14 cellular contexts compared by ENCODE assay signal in the genomic region with DNA sequence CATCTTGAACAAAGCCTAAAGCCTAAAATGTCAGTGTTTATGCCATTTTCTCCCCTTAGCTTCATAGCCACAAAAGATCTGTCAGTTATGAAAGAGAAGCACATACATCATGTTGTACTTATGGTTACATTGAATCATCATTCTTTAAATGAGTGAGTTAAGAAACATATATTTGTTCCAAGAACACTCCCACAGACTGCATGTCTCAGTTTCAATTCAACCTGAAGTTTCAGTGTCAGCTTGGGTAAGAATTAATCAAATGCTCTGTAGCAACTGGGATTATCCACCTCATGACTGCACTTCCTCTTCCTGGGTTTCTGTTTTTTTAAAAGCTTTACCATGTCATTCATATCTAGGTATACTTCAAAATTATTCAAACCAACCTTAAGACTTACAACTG. TPM values are rescaled to one million over a fixed set of nuclear protein-coding genes. Genes with fewer than 3 reads are reported as not detected.
A peak's percentile ranks its signal among the peaks of the same experiment; 100 is the strongest.
DNase-seq lines count a peak whose midpoint lies in the region; ATAC-seq, FAIRE-seq and TF ChIP-seq lines count a peak whose summit lies in the region.
"Had no signal": no experiment of that assay in that cellular context is flagged by ENCODE, and none has a peak within 500 bp of the region (broad histone marks: within the 10 kb centered on the region; RNA-seq: fewer than 3 reads in every experiment).

No MANE protein-coding gene starts in this region.

- H2AFZ ChIP-seq in keratinocyte (ENCODE audit: control insufficient read depth, low read length) (peak overlapping the region; percentile 38), Karpas-422 (ENCODE audit: low read length) (no peak overlapping the region)

- peaks cover 16% of the 10 kb centered on the region for H3K27me3 Mint-ChIP-seq in activated CD4-positive, alpha-beta T cell treated with anti-CD3 and anti-CD28 coated beads for 36 hours
- H3K27me3 Mint-ChIP-seq in Calu3 (ENCODE audit: unreplicated experiment) = no peaks in the 10 kb centered on the region

- TF ChIP-seq CTCF in keratinocyte (optimal IDR thresholded peaks at IDR 0.05 in 1 of 3, IDR thresholded peaks at IDR 0.05 in 1 of 3, conservative IDR thresholded peaks at IDR 0.05 in 1 of 3; ENCODE audit: extremely low read depth in 1 of 3, insufficient read depth in 2 of 3, low read length in 3 of 3) (no peak), Calu3 (IDR thresholded peaks at IDR 0.05; ENCODE audit: unreplicated experiment) (no peak), WERI-Rb-1 (IDR thresholded peaks at IDR 0.05; ENCODE audit: low read depth, low read length) (no peak)

- POLR2A ChIA-PET in activated CD4-positive, alpha-beta T cell treated with anti-CD3 and anti-CD28 coated beads for 36 hours (lab: Charles Lee) = interaction anchor here (1.0 kb wide), 1 partner anchor 9 kb away, joined by 3 read pairs; no protein-coding TSS in a partner anchor

- H3K9me3 Mint-ChIP-seq in activated CD4-positive, alpha-beta T cell treated with anti-CD3 and anti-CD28 coated beads for 36 hours (ENCODE audit: low read depth) = peaks cover 2% of the 10 kb centered on the region
- H3K9me3 Mint-ChIP-seq in Calu3 (ENCODE audit: low read depth, unreplicated experiment) = no peaks in the 10 kb centered on the region

- peaks cover 2% of the 10 kb centered on the region for H3K36me3 Mint-ChIP-seq in activated CD4-positive, alpha-beta T cell treated with anti-CD3 and anti-CD28 coated beads for 36 hours (ENCODE audit: low read depth)
- H3K36me3 Mint-ChIP-seq in Calu3 (ENCODE audit: insufficient read depth, unreplicated experiment) = no peaks in the 10 kb centered on the region

- peak; percentile 94 for ATAC-seq in activated CD4-positive, alpha-beta T cell treated with anti-CD3 and anti-CD28 coated beads for 36 hours
- ATAC-seq in GM21786 (IDR thresholded peaks at IDR 0.05; ENCODE audit: unreplicated experiment) (peak; percentile 80), HG03469 (IDR thresholded peaks at IDR 0.05; ENCODE audit: unreplicated experiment) (peak; percentile 92)
- ATAC-seq: left lobe of liver had no signal

- CTCF ChIA-PET in activated CD4-positive, alpha-beta T cell treated with anti-CD3 and anti-CD28 coated beads for 36 hours (lab: Charles Lee) = interaction anchor here (1.5 kb wide), 1 partner anchor 10 kb away, joined by 5 read pairs; no protein-coding TSS in a partner anchor
- CTCF ChIA-PET in Calu3 (lab: Charles Lee) = no interaction called here

- no peaks in the 10 kb centered on the region for H3K79me2 ChIP-seq in keratinocyte (ENCODE audit: control insufficient read depth, insufficient read depth, low read length)
- no peaks in the 10 kb centered on the region for H3K79me2 ChIP-seq in Karpas-422 (ENCODE audit: low read length)

- DNase-seq in activated CD4-positive, alpha-beta T cell treated with anti-CD3 and anti-CD28 coated beads for 36 hours = no peak
- no peak for DNase-seq in activated CD4-positive, alpha-beta T cell treated with anti-CD3 and anti-CD28 coated beads, Interleukin-2, amount 50 U/mL, for 1 hour
- DNase-seq in keratinocyte (ENCODE audit: low read depth, low spot score) (no peak), Calu3 (no peak), Karpas-422 (no peak), WERI-Rb-1 (no peak)
- DNase-seq: effector CD4-positive, alpha-beta T cell; Peyer's patch; uterus had no signal

- H3K36me3 ChIP-seq in keratinocyte (ENCODE audit: control insufficient read depth in 2 of 2, extremely low read depth in 1 of 2, insufficient read depth in 2 of 2, low read length in 2 of 2) (no peaks in the 10 kb centered on the region), Karpas-422 (ENCODE audit: insufficient read depth, low read length) (no peaks in the 10 kb centered on the region), WERI-Rb-1 (no peaks in the 10 kb centered on the region)
- H3K36me3 ChIP-seq: Peyer's patch, uterus had no signal

- no TSS peak for BruUV-seq in Calu3 (replicated peaks; lab: Mats Ljungman, UMichigan)

- H3K27ac ChIP-seq in keratinocyte (ENCODE audit: control insufficient read depth, insufficient read depth, low read length) (no peak overlapping the region), Karpas-422 (ENCODE audit: low read length) (no peak overlapping the region), WERI-Rb-1 (no peak overlapping the region)
- H3K27ac ChIP-seq: Peyer's patch, uterus had no signal

- no peaks in the 10 kb centered on the region for H4K20me1 ChIP-seq in keratinocyte (ENCODE audit: control insufficient read depth, extremely low read depth, insufficient read depth, low read length)
- H4K20me1 ChIP-seq in Karpas-422 (ENCODE audit: insufficient read depth, low read depth, low read length) = no peaks in the 10 kb centered on the region

- H3K4me2 ChIP-seq in keratinocyte (ENCODE audit: control insufficient read depth, extremely low read depth, insufficient read depth, low read depth, low read length) = no peak overlapping the region
- H3K4me2 ChIP-seq in Karpas-422 (ENCODE audit: low read depth, low read length, poor library complexity, severe bottlenecking) = no peak overlapping the region

- peak; percentile 41 for FAIRE-seq in keratinocyte (lab: Jason Lieb, UNC)

- H3K4me1 ChIP-seq in keratinocyte (ENCODE audit: control insufficient read depth, extremely low read depth, insufficient read depth, low read length) = no peaks in the 10 kb centered on the region
- H3K4me1 ChIP-seq in Karpas-422 (ENCODE audit: low read length) = peaks cover 6% of the 10 kb centered on the region
- H3K4me1 ChIP-seq: Peyer's patch, uterus had no signal

- no peaks in the 10 kb centered on the region for H3K9me2 ChIP-seq in Karpas-422 (replicated peaks; ENCODE audit: insufficient read depth, low read length)

- no peak overlapping the region for H3K9ac ChIP-seq in keratinocyte (ENCODE audit: control insufficient read depth, extremely low read depth, insufficient read depth, low read length)
- no peak overlapping the region for H3K9ac ChIP-seq in Karpas-422 (ENCODE audit: low read length)

- H3K9me3 ChIP-seq in keratinocyte (ENCODE audit: control insufficient read depth, low read depth, low read length) (no peaks in the 10 kb centered on the region), Karpas-422 (ENCODE audit: low read length) (no peaks in the 10 kb centered on the region), WERI-Rb-1 (ENCODE audit: severe bottlenecking) (no peaks in the 10 kb centered on the region)
- H3K9me3 ChIP-seq: Peyer's patch, uterus had no signal

- dilution Hi-C loops in keratinocyte (cut with MboI; ENCODE audit: extremely low pct_ligation_motif_present, low sequenced_read_pairs) = no loop called here

- H3K4me3 ChIP-seq in keratinocyte (ENCODE audit: control insufficient read depth in 2 of 3, extremely low read depth in 1 of 3, insufficient read depth in 2 of 3, low read depth in 1 of 3, low read length in 3 of 3) (no peak overlapping the region), Karpas-422 (ENCODE audit: low read length) (no peak overlapping the region), WERI-Rb-1 (ENCODE audit: low read depth, low read length) (no peak overlapping the region)
- H3K4me3 ChIP-seq: Peyer's patch, uterus had no signal

- no peaks in the 10 kb centered on the region for H3K9me1 ChIP-seq in keratinocyte (ENCODE audit: control insufficient read depth, extremely low read depth, insufficient read depth, low read length)

- intact Hi-C loops in activated CD4-positive, alpha-beta T cell treated with anti-CD3 and anti-CD28 coated beads for 36 hours (cut with DNase I, micrococcal nuclease) = loop anchor here (1.0 to 2.0 kb wide), 4 partner anchors 50 to 549 kb away; a partner anchor contains a TSS
- intact Hi-C loops in Calu3 (cut with micrococcal nuclease; ENCODE audit: unreplicated experiment) = no loop called here

- peak overlapping the region; percentile 96 for H3K27ac Mint-ChIP-seq in activated CD4-positive, alpha-beta T cell treated with anti-CD3 and anti-CD28 coated beads for 36 hours
- H3K27ac Mint-ChIP-seq in Calu3 (ENCODE audit: unreplicated experiment) = no peak overlapping the region

- H3K4me3 Mint-ChIP-seq in activated CD4-positive, alpha-beta T cell treated with anti-CD3 and anti-CD28 coated beads for 36 hours = peak overlapping the region; percentile 5
- H3K4me3 Mint-ChIP-seq in Calu3 (ENCODE audit: low read depth, unreplicated experiment) = no peak overlapping the region

- H3K27me3 ChIP-seq in keratinocyte (ENCODE audit: control insufficient read depth, extremely low read depth, insufficient read depth, low read length) = no peaks in the 10 kb centered on the region
- H3K27me3 ChIP-seq in Karpas-422 (ENCODE audit: low read length) = 0 out of 2 replicates have a peak, but pooled peaks cover 3% of the 10 kb centered on the region
- no peaks in the 10 kb centered on the region for H3K27me3 ChIP-seq in WERI-Rb-1 (ENCODE audit: insufficient read depth, low read depth, severe bottlenecking)
- H3K27me3 ChIP-seq: Peyer's patch, uterus had no signal

- peaks cover 15% of the 10 kb centered on the region for H3K4me1 Mint-ChIP-seq in activated CD4-positive, alpha-beta T cell treated with anti-CD3 and anti-CD28 coated beads for 36 hours
- H3K4me1 Mint-ChIP-seq in Calu3 (ENCODE audit: low read depth, unreplicated experiment) = no peaks in the 10 kb centered on the region

RNA-seq across cellular contexts. Expression of a gene that starts 3.9 kb away (rescaled TPM):
- not detected for total RNA-seq in activated CD4-positive, alpha-beta T cell treated with anti-CD3 and anti-CD28 coated beads for 36 hours
- polyA plus RNA-seq in keratinocyte = 0.35 to 2.0 TPM (median 0.58 TPM) in 3 replicates
- 0.27 TPM for polyA plus RNA-seq in keratinocyte (2011; ENCODE audit: low read depth)
- 0.66 and 1.1 TPM in 2 replicates for polyA plus RNA-seq in keratinocyte (2011; cell fraction: cytosol; rRNA removed)
- polyA plus RNA-seq in keratinocyte (2011; cell fraction: nucleus; rRNA removed) = 4.6 and 5.4 TPM in 2 replicates
- polyA plus RNA-seq in keratinocyte (2012; ENCODE audit: low replicate concordance) = 0.15 and 0.18 TPM in 2 replicates
- polyA minus RNA-seq in keratinocyte = 0.62 to 1.2 TPM (median 1.0 TPM) in 3 replicates
- polyA minus RNA-seq in keratinocyte (2011; cell fraction: cytosol; rRNA and poly(A)+ RNA removed) = 2.3 TPM
- 0.53 and 1.1 TPM in 2 replicates for polyA minus RNA-seq in keratinocyte (2011; cell fraction: nucleus; rRNA and poly(A)+ RNA removed)
- total RNA-seq in Calu3 (2022) = not detected in 2 replicates
- total RNA-seq in Karpas-422 (2014; rRNA removed; shearing (Covaris generic); ENCODE audit: low replicate concordance) = not detected in 2 replicates
- total RNA-seq: activated CD8-positive, alpha-beta memory T cell treated with anti-CD3 and anti-CD28 coated beads for 36 hours; left lobe of liver; LHCN-M2; Peyer's patch had no signal
